Comparison of ENCODE assay signal across 20 cellular contexts in the genomic region with DNA sequence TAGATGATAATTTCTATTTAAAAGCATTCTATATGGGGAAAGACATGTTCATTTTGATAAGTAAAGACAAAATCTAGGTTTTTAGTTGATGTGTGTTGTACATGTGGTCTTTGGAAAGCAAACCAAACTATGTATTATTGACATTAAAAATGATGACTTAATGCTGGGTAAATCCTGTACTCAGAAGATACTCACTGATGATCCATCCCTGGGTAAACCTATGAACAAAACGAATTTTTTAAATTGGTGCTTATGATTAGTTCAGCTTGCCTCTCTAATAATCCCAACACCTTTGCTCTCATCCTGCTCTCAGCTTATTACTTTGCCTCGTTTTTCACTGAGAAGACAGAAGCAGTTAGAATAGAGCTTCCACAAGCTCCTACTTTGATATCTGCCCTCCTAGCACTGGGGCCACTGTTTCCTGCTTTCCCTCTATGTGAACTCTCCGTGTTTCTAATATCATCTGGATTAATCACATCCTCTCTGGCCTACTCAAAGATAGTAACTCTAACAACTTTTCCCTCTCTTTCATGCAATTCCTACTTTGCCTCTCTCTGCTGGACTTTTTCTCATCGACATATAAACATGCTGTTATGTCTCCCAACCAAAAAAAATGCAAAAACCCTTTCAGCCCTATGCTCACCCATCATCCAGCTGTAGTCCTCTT. TPM values are rescaled to one million over a fixed set of nuclear protein-coding genes. Genes with fewer than 3 reads are reported as not detected.
DNase-seq lines count a peak whose midpoint lies in the region; ATAC-seq, FAIRE-seq and TF ChIP-seq lines count a peak whose summit lies in the region.
"Had no signal": no experiment of that assay in that cellular context is flagged by ENCODE, and none has a peak within 500 bp of the region (broad histone marks: within the 10 kb centered on the region; RNA-seq: fewer than 3 reads in every experiment).

No MANE protein-coding gene starts in this region.

- no peaks in the 10 kb centered on the region for H3K27me3 ChIP-seq in SK-N-SH (ENCODE audit: insufficient read depth)
- H3K27me3 ChIP-seq in fibroblast of lung (ENCODE audit: control insufficient read depth, insufficient read depth, low read length): no peaks in the 10 kb centered on the region
- H3K27me3 ChIP-seq in smooth muscle cell (ENCODE audit: low read depth): no peaks in the 10 kb centered on the region
- H3K27me3 ChIP-seq: testis had no signal

- H3K4me3 ChIP-seq in SK-N-SH (ENCODE audit: low read depth in 2 of 2, low read length in 1 of 2) (no peak overlapping the region), fibroblast of lung (replicated peaks in 1 of 4; ENCODE audit: control extremely low read depth in 1 of 4, insufficient read depth in 1 of 4, low read depth in 3 of 4, low read length in 4 of 4) (no peak overlapping the region), smooth muscle cell (no peak overlapping the region)
- H3K4me3 ChIP-seq: mucosa of descending colon, testis had no signal

- peaks cover 9 to 15% of the 10 kb centered on the region in 2 donors for H3K36me3 Mint-ChIP-seq in activated naive CD4-positive, alpha-beta T cell treated with anti-CD3 and anti-CD28 coated beads, Interleukin-2, amount 50 U/mL, for 72 hours

- H3F3A ChIP-seq in SK-N-SH (replicated peaks; ENCODE audit: insufficient read depth) (peaks cover 32% of the 10 kb centered on the region), smooth muscle cell (ENCODE audit: low read depth) (no peaks in the 10 kb centered on the region)

- peaks cover 8 to 15% of the 10 kb centered on the region in 2 experiments for H3K36me3 ChIP-seq in SK-N-SH (replicated peaks in 1 of 2; ENCODE audit: control insufficient read depth in 1 of 2, insufficient read depth in 2 of 2, low read length in 1 of 2)
- H3K36me3 ChIP-seq in fibroblast of lung (ENCODE audit: control insufficient read depth, insufficient read depth, low read length): no peaks in the 10 kb centered on the region
- no peaks in the 10 kb centered on the region for H3K36me3 ChIP-seq in smooth muscle cell (ENCODE audit: low read depth)

- H3K4me1 ChIP-seq in SK-N-SH (ENCODE audit: control insufficient read depth in 1 of 2, insufficient read depth in 2 of 2, low read depth in 1 of 2, low read length in 1 of 2) (peaks cover 12 to 33% of the 10 kb centered on the region in 2 experiments), fibroblast of lung (ENCODE audit: control insufficient read depth, extremely low read depth, insufficient read depth, low read length) (peaks cover 28% of the 10 kb centered on the region), smooth muscle cell (ENCODE audit: low read depth) (no peaks in the 10 kb centered on the region)
- H3K4me1 ChIP-seq: testis had no signal

- peaks cover 19% of the 10 kb centered on the region; the same call in 1 of the 2 replicates for H3K79me2 ChIP-seq in SK-N-SH (ENCODE audit: insufficient read depth)
- no peaks in the 10 kb centered on the region for H3K79me2 ChIP-seq in fibroblast of lung (ENCODE audit: control insufficient read depth, insufficient read depth, low read length)
- H3K79me2 ChIP-seq in smooth muscle cell (ENCODE audit: low read depth): no peaks in the 10 kb centered on the region

- TF ChIP-seq EP300 in SK-N-SH (IDR thresholded peaks at IDR 0.05; ENCODE audit: borderline replicate concordance in 1 of 2, low read depth in 1 of 2, low read length in 1 of 2): peak in 1 of 2 experiments; percentile 60; a peak in 1 of 4 replicates

- DNase-seq in GM04504 (ENCODE audit: low read depth): peak; percentile 38
- DNase-seq in SK-N-SH: no peak
- peak; percentile 52 to 88 for DNase-seq in fibroblast of lung (ENCODE audit: low read depth in 2 of 2)
- DNase-seq in smooth muscle cell (lab: John Stamatoyannopoulos, UW; ENCODE audit: unreplicated experiment): no peak
- no peak for DNase-seq in activated naive CD4-positive, alpha-beta T cell treated with anti-CD3 and anti-CD28 coated beads, Interleukin-2, amount 50 U/mL, for 72 hours (ENCODE audit: low spot score in 2 of 2)
- DNase-seq in GM19239 (ENCODE audit: insufficient read length, low spot score): no peak
- DNase-seq: activated naive CD8-positive, alpha-beta T cell treated with anti-CD3 and anti-CD28 coated beads, Interleukin-2, amount 10 ng/mL, durations not matched to agents 7 days and 5 days; activated T-cell treated with anti-CD3 and anti-CD28 coated beads, Interleukin-2, amount 50 U/mL, for 24 hours; GF-D8; head of caudate nucleus; KBM-7; kidney; mucosa of descending colon; NCI-H1105; NCI-H2171; nucleus accumbens; SIG-M5; stimulated activated CD4-positive, alpha-beta T cell treated with anti-CD3 and anti-CD28 coated beads, Interleukin-4, amount 100 ng/mL, for 24 hours; testis had no signal

- H3K9ac ChIP-seq in SK-N-SH (peak overlapping the region; percentile 48; the same call in 1 of the 2 replicates), fibroblast of lung (ENCODE audit: insufficient read depth, low read length) (no peak overlapping the region), smooth muscle cell (ENCODE audit: low read depth) (no peak overlapping the region)

- H2AFZ ChIP-seq in SK-N-SH (ENCODE audit: low read depth) (no peak overlapping the region), fibroblast of lung (ENCODE audit: low read length) (no peak overlapping the region), smooth muscle cell (ENCODE audit: low read depth) (no peak overlapping the region)

- TF ChIP-seq CTCF in SK-N-SH (IDR thresholded peaks at IDR 0.05) (no peak), fibroblast of lung (conservative IDR thresholded peaks at IDR 0.05 in 1 of 2, IDR thresholded peaks at IDR 0.05 in 1 of 2; ENCODE audit: low read depth in 1 of 2, low read length in 2 of 2) (no peak), smooth muscle cell (IDR thresholded peaks at IDR 0.05; ENCODE audit: borderline replicate concordance, insufficient read depth, poor library complexity, severe bottlenecking) (no peak)

- POLR2A ChIA-PET in SK-N-SH (lab: Yijun Ruan, JAX): no interaction called here

- H4K20me1 ChIP-seq in SK-N-SH (ENCODE audit: insufficient read depth): no peaks in the 10 kb centered on the region
- H4K20me1 ChIP-seq in fibroblast of lung (ENCODE audit: control insufficient read depth, extremely low read depth, insufficient read depth, low read length): no peaks in the 10 kb centered on the region
- H4K20me1 ChIP-seq in smooth muscle cell (ENCODE audit: low read depth): no peaks in the 10 kb centered on the region

- no peak for FAIRE-seq in GM19239 (lab: Jason Lieb, UNC)
- FAIRE-seq: kidney had no signal

- H3K27ac ChIP-seq in SK-N-SH (ENCODE audit: low read depth in 2 of 2, low read length in 1 of 2) (peak overlapping the region; percentile 36 to 85; a peak in 3 of 4 replicates), fibroblast of lung (ENCODE audit: insufficient read depth, low read length) (peak overlapping the region; percentile 85), smooth muscle cell (ENCODE audit: low read depth) (peak overlapping the region; percentile 80)
- H3K27ac ChIP-seq: testis had no signal

- CTCF ChIA-PET in SK-N-SH (lab: Yijun Ruan, JAX): interaction anchor here (1.4 to 2.4 kb wide), 2 partner anchors 25 to 44 kb away, joined by 4 to 7 read pairs; no protein-coding TSS in a partner anchor

- ATAC-seq in activated naive CD4-positive, alpha-beta T cell treated with anti-CD3 and anti-CD28 coated beads, Interleukin-2, amount 50 U/mL, for 72 hours: no peak
- ATAC-seq in HG03159 (IDR thresholded peaks at IDR 0.05; ENCODE audit: unreplicated experiment): no peak
- ATAC-seq: mucosa of descending colon had no signal

- no peak for TF ChIP-seq RAD21 in SK-N-SH (IDR thresholded peaks at IDR 0.05; ENCODE audit: low read length)

- WGBS in SK-N-SH (ENCODE audit: low lambda C conversion rate): 19% methylated on average over 4 of the region's 4 CpGs
- WGBS in smooth muscle cell (ENCODE audit: low lambda C conversion rate): 36% methylated on average over 4 of the region's 4 CpGs

- no peaks in the 10 kb centered on the region for H3K9me3 ChIP-seq in SK-N-SH
- no peaks in the 10 kb centered on the region for H3K9me3 ChIP-seq in fibroblast of lung (ENCODE audit: control insufficient read depth, insufficient read depth, low read depth, low read length)
- H3K9me3 ChIP-seq in smooth muscle cell (replicated peaks; ENCODE audit: low read depth): no peaks in the 10 kb centered on the region
- H3K9me3 ChIP-seq: mucosa of descending colon, testis had no signal

- peak overlapping the region; percentile 60 for H3K4me2 ChIP-seq in SK-N-SH
- peak overlapping the region; percentile 56 for H3K4me2 ChIP-seq in fibroblast of lung (ENCODE audit: extremely low read depth, insufficient read depth, low read length)
- H3K4me2 ChIP-seq in smooth muscle cell: peak overlapping the region; percentile 70

- no peak overlapping the region for H3K27ac Mint-ChIP-seq in activated naive CD4-positive, alpha-beta T cell treated with anti-CD3 and anti-CD28 coated beads, Interleukin-2, amount 50 U/mL, for 72 hours
- H3K27ac Mint-ChIP-seq: activated naive CD8-positive, alpha-beta T cell treated with anti-CD3 and anti-CD28 coated beads, Interleukin-2, amount 10 ng/mL, durations not matched to agents 7 days and 5 days; activated T-cell treated with anti-CD3 and anti-CD28 coated beads, Interleukin-2, amount 50 U/mL, for 24 hours had no signal

- no peaks in the 10 kb centered on the region for H3K9me2 ChIP-seq in SK-N-SH

- H3K9me3 Mint-ChIP-seq in activated naive CD4-positive, alpha-beta T cell treated with anti-CD3 and anti-CD28 coated beads, Interleukin-2, amount 50 U/mL, for 72 hours: no peaks in the 10 kb centered on the region
- H3K9me3 Mint-ChIP-seq: activated naive CD8-positive, alpha-beta T cell treated with anti-CD3 and anti-CD28 coated beads, Interleukin-2, amount 10 ng/mL, durations not matched to agents 7 days and 5 days; activated T-cell treated with anti-CD3 and anti-CD28 coated beads, Interleukin-2, amount 50 U/mL, for 24 hours had no signal

RNA-seq across cellular contexts. Expression of a gene that starts 29.3 kb away (rescaled TPM):
- polyA plus RNA-seq in SK-N-SH (2012; rRNA removed): 0.11 and 0.15 TPM in 2 replicates
- 0.14 and 0.48 TPM in 2 replicates for polyA plus RNA-seq in SK-N-SH (2012; cell fraction: cytosol; rRNA removed)
- 0.05 and 0.10 TPM in 2 replicates for polyA plus RNA-seq in SK-N-SH (2012; cell fraction: nucleus; rRNA removed)
- 93.3 and 547 TPM in 2 replicates for total RNA-seq in fibroblast of lung
- polyA plus RNA-seq in fibroblast of lung: 26.2 and 27.7 TPM in 2 replicates
- 18.5 and 19.3 TPM in 2 replicates for polyA plus RNA-seq in fibroblast of lung (2012)
- polyA minus RNA-seq in fibroblast of lung (ENCODE audit: low replicate concordance): 1.2 TPM in 1 of 2 replicates, not detected in the other
- total RNA-seq in smooth muscle cell: 9.8 and 15.3 TPM in 2 replicates
- 6.6 and 10.2 TPM in 2 replicates for polyA plus RNA-seq in smooth muscle cell
- not detected for total RNA-seq in activated naive CD4-positive, alpha-beta T cell treated with anti-CD3 and anti-CD28 coated beads, Interleukin-2, amount 50 U/mL, for 72 hours
- total RNA-seq: activated naive CD8-positive, alpha-beta T cell treated with anti-CD3 and anti-CD28 coated beads, Interleukin-2, amount 10 ng/mL, durations not matched to agents 7 days and 5 days had no signal

RNA-seq across cellular contexts. Expression of a gene that starts 30.5 kb away (rescaled TPM):
- polyA plus RNA-seq in SK-N-SH (2012; rRNA removed): not detected in 2 replicates
- not detected in 2 replicates for polyA plus RNA-seq in SK-N-SH (2012; cell fraction: cytosol; rRNA removed)
- polyA plus RNA-seq in SK-N-SH (2012; cell fraction: nucleus; rRNA removed): not detected in 2 replicates
- 168 and 495 TPM in 2 replicates for total RNA-seq in fibroblast of lung
- polyA plus RNA-seq in fibroblast of lung: 162 and 172 TPM in 2 replicates
- 137 and 158 TPM in 2 replicates for polyA plus RNA-seq in fibroblast of lung (2012)
- polyA minus RNA-seq in fibroblast of lung (ENCODE audit: low replicate concordance): 22.8 and 28.4 TPM in 2 replicates
- total RNA-seq in smooth muscle cell: 28.4 and 34.2 TPM in 2 replicates
- 23.2 and 30.4 TPM in 2 replicates for polyA plus RNA-seq in smooth muscle cell
- total RNA-seq in activated naive CD4-positive, alpha-beta T cell treated with anti-CD3 and anti-CD28 coated beads, Interleukin-2, amount 50 U/mL, for 72 hours: 10 to 100 TPM in 1 of 2 donors, 1 to 10 TPM in 1; 1.4 to 15.2 TPM

RNA-seq across cellular contexts. Expression of a gene that starts 58.6 kb away (rescaled TPM):
- polyA plus RNA-seq in SK-N-SH (2012; rRNA removed): 25.2 and 31.7 TPM in 2 replicates
- polyA plus RNA-seq in SK-N-SH (2012; cell fraction: cytosol; rRNA removed): 27.3 and 28.4 TPM in 2 replicates
- 14.0 and 31.3 TPM in 2 replicates for polyA plus RNA-seq in SK-N-SH (2012; cell fraction: nucleus; rRNA removed)
- total RNA-seq in fibroblast of lung: 27.7 and 38.6 TPM in 2 replicates
- 30.5 and 31.4 TPM in 2 replicates for polyA plus RNA-seq in fibroblast of lung
- polyA plus RNA-seq in fibroblast of lung (2012): 21.6 and 24.6 TPM in 2 replicates
- 8.8 and 10.4 TPM in 2 replicates for polyA minus RNA-seq in fibroblast of lung (ENCODE audit: low replicate concordance)
- total RNA-seq in smooth muscle cell: 34.9 and 40.8 TPM in 2 replicates
- polyA plus RNA-seq in smooth muscle cell: 19.4 and 20.4 TPM in 2 replicates
- 10 to 100 TPM; 46.1 to 82.6 TPM for total RNA-seq in activated naive CD4-positive, alpha-beta T cell treated with anti-CD3 and anti-CD28 coated beads, Interleukin-2, amount 50 U/mL, for 72 hours

Comparison
In these comparisons a context has a peak if more than half of its experiments do, and no peak if none do; other contexts are left out.
1. DNase-seq: peak in GM04504 (single experiment) and fibroblast of lung (2 of 2); none in SK-N-SH (single experiment), smooth muscle cell (single experiment), activated naive CD4-positive, alpha-beta T cell treated with anti-CD3 and anti-CD28 coated beads, Interleukin-2, amount 50 U/mL, for 72 hours (0 of 2) and GM19239 (single experiment).
2. RNA of a gene that starts 29.3 kb away (total RNA-seq): 93.3 to 547 TPM in fibroblast of lung and 9.8 to 15.3 TPM in smooth muscle cell; not detected in activated naive CD4-positive, alpha-beta T cell treated with anti-CD3 and anti-CD28 coated beads, Interleukin-2, amount 50 U/mL, for 72 hours; every median in the first group is over 10 times any median in the second.
3. Peak in every context shown above with its lines, with median percentiles within 50 percentile points of each other: H3K27ac ChIP-seq and H3K4me2 ChIP-seq.